ENCODE assay signal across 1 cellular context in genomic region chr1:201191723-201192477, GRCh38.
TF ChIP-seq lines count a peak whose summit lies in the region.

No MANE protein-coding gene starts in this region.

TF ChIP-seq in HepG2, 621 proteins besides CTCF, POLR2A, EP300 and RAD21:
- peak; percentile 68 for TF ChIP-seq CREB1 (IDR thresholded peaks at IDR 0.05)
- TF ChIP-seq CREB1 (CRISPR knock-in tag; IDR thresholded peaks at IDR 0.05), result no peak
- no peak for TF ChIP-seq HDAC6 (IDR thresholded peaks at IDR 0.05; ENCODE audit: low read depth, low read length)
